ENCODE assay signal across 19 cellular contexts in the genomic region with DNA sequence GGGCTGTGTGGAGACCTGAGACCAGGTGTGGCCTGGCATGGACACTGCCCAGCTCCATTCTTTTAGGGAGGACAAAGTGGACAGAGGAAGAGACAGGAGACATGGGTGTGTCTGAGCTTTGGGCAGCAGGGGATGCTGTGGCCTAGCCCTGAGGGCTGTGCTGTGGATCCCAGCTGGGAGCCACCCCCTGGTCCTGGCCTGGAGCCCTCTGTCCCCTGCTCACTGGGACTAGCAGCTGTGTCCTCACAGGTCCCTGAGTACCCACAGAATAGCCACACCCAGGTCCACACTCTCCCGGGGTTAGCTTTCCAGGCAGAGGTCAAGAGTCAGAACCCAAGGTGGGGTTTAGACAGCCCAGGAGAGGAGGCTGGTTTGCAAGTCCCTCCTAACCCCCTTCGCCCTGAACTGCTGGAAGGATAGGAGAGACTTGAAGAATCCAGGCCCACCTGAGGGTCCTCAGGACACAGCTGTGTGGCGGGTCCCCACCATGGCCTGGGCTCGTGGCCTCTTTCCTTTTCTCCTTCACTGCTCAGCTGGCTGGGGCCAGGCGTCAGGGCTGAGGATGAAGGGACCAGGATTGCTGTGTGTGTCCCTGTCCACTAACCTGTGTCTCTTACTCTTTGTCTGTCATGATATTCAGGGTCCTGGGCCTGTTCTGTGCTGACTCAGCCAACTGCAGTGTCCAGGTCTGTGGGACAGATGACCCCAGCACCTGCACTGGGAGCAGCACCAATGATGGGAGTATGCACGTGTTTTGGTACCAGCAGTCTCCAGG.
DNase-seq lines count a peak whose midpoint lies in the region; ATAC-seq, FAIRE-seq and TF ChIP-seq lines count a peak whose summit lies in the region.
"Had no signal": no experiment of that assay in that cellular context is flagged by ENCODE, and none has a peak within 500 bp of the region (broad histone marks: within the 10 kb centered on the region; RNA-seq: fewer than 3 reads in every experiment).

No MANE protein-coding gene starts in this region.

- peak overlapping the region; percentile 94 for H3K27ac Mint-ChIP-seq in stimulated activated naive B cell treated with anti-CD40 and anti-IgM and Interleukin-4, amounts not matched to agents 10 μg/mL and 1 μg/mL and 100 μg/mL, for 72 hours

- H3K9me1 ChIP-seq in K562 (ENCODE audit: control insufficient read depth, insufficient read depth, low read length) = peaks cover 8% of the 10 kb centered on the region

- no TSS peak for BruUV-seq in K562 (replicated peaks; lab: Mats Ljungman, UMichigan)

- intact Hi-C loops in right cardiac atrium (cut with DNase I) = no loop called here
- intact Hi-C loops in cardiac septum (cut with DNase I) = no loop called here
- intact Hi-C loops in K562 (cut with micrococcal nuclease) = no loop called here

- TF ChIP-seq POLR2A in K562 (conservative IDR thresholded peaks at IDR 0.05) = no peak

- ATAC-seq in right cardiac atrium (peak; percentile 11 to 25), K562 (peak; percentile 16; the same call in 2 of the 3 replicates)
- no peak for ATAC-seq in stimulated activated naive B cell treated with anti-CD40 and anti-IgM and Interleukin-4, amounts not matched to agents 10 μg/mL and 1 μg/mL and 100 μg/mL, for 72 hours (replicated peaks)

- H3K4me3 Mint-ChIP-seq in stimulated activated naive B cell treated with anti-CD40 and anti-IgM and Interleukin-4, amounts not matched to agents 10 μg/mL and 1 μg/mL and 100 μg/mL, for 72 hours = peak overlapping the region; percentile 13 to 26

- POLR2A ChIA-PET in K562 (lab: Yijun Ruan, JAX) = interaction anchor here (0.6 to 11.6 kb wide), 12 partner anchors 9 to 197 kb away, joined by 3 to 193 read pairs (median 4); no protein-coding TSS in a partner anchor

- peak overlapping the region in 1 of 2 experiments; percentile 32; a peak in 2 of 4 replicates for H3K9ac ChIP-seq in K562 (ENCODE audit: insufficient read depth in 1 of 2, low read depth in 2 of 2, low read length in 2 of 2)
- H3K9ac ChIP-seq: SK-N-SH had no signal

- TF ChIP-seq CTCF in K562 (IDR thresholded peaks at IDR 0.05 in 2 of 3, conservative IDR thresholded peaks at IDR 0.05 in 1 of 3; ENCODE audit: insufficient read depth in 2 of 3, low read depth in 1 of 3, low read length in 3 of 3) = no peak

- in situ Hi-C loops in K562 (cut with MboI) = no loop called here

- no peak for FAIRE-seq in K562 (lab: Jason Lieb, UNC)
- FAIRE-seq: A204.1, RCC 7860 had no signal

- H3K27ac ChIP-seq in right cardiac atrium (ENCODE audit: low read length) (no peak overlapping the region), KOPT-K1 (ENCODE audit: low read depth, low read length, poor library complexity, severe bottlenecking) (peak overlapping the region; percentile 75), K562 (ENCODE audit: extremely low read depth, low read depth, low read length) (no peak overlapping the region)
- H3K27ac ChIP-seq: C4-2B had no signal

- H3K4me1 ChIP-seq in right cardiac atrium (ENCODE audit: control insufficient read depth, insufficient read depth, low read length) (no peaks in the 10 kb centered on the region), K562 (replicated peaks in 1 of 2; ENCODE audit: control insufficient read depth in 2 of 2, insufficient read depth in 2 of 2, low read length in 2 of 2) (peaks cover 0 to 3% of the 10 kb centered on the region in 2 experiments; a peak in 1 of 5 replicates)

- no peaks in the 10 kb centered on the region for H3K9me3 Mint-ChIP-seq in stimulated activated naive B cell treated with anti-CD40 and anti-IgM and Interleukin-4, amounts not matched to agents 10 μg/mL and 1 μg/mL and 100 μg/mL, for 72 hours

- H4K20me1 ChIP-seq in K562 (replicated peaks; ENCODE audit: control insufficient read depth, insufficient read depth, low read length) = no peaks in the 10 kb centered on the region

- H3K36me3 ChIP-seq in KOPT-K1 (ENCODE audit: insufficient read depth, low read length) (no peaks in the 10 kb centered on the region), K562 (ENCODE audit: control insufficient read depth, insufficient read depth, low read length) (no peaks in the 10 kb centered on the region)

- DNase-seq in right cardiac atrium (no peak), cardiac septum (ENCODE audit: low spot score) (no peak), K562 (ENCODE audit: extremely low read depth in 1 of 4, low spot score in 3 of 4) (no peak), cerebellum (ENCODE audit: low spot score) (no peak), NCI-H1417 treated with DMSO at 0.1 percent for 48 hours (lab: John Stamatoyannopoulos, UW) (no peak)
- DNase-seq in stimulated activated naive B cell treated with anti-CD40 and anti-IgM and Interleukin-4, amounts not matched to agents 10 μg/mL and 1 μg/mL and 100 μg/mL, for 72 hours = no peak
- no peak for DNase-seq in stimulated activated CD4-positive, alpha-beta T cell treated with anti-CD3 and anti-CD28 coated beads, Interleukin-4, amount 100 ng/mL, for 1 hour
- DNase-seq: DMS 273 treated with DMSO at 0.1 percent for 48 hours, MV-4-11, NCI-H1930, NCI-H2171, NCI-H446, NCI-H774, SHP77, SK-N-SH had no signal

- no peaks in the 10 kb centered on the region for H3K9me3 ChIP-seq in right cardiac atrium (ENCODE audit: control insufficient read depth, low read length)
- no peaks in the 10 kb centered on the region for H3K9me3 ChIP-seq in KOPT-K1 (ENCODE audit: insufficient read depth, low read length, poor library complexity, severe bottlenecking)
- H3K9me3 ChIP-seq in K562 (replicated peaks; ENCODE audit: control insufficient read depth, insufficient read depth, low read depth, low read length) = no peaks in the 10 kb centered on the region
- H3K9me3 ChIP-seq: SK-N-SH had no signal

- 61% methylated on average over 6 of the region's 6 CpGs for WGBS in right cardiac atrium
- WGBS in K562 (ENCODE audit: insufficient coverage, low coverage, missing lambda C conversion rate) = under 1% methylated on average over 6 of the region's 6 CpGs

- no peaks in the 10 kb centered on the region for H3K27me3 ChIP-seq in right cardiac atrium (ENCODE audit: control insufficient read depth, insufficient read depth)
- peaks cover 0 to 24% of the 10 kb centered on the region in 2 experiments; a peak in 2 of 5 replicates for H3K27me3 ChIP-seq in K562 (ENCODE audit: control insufficient read depth in 2 of 2, insufficient read depth in 2 of 2, low read length in 2 of 2)

- no peak for TF ChIP-seq RAD21 in K562 (CRISPR knock-in tag; conservative IDR thresholded peaks at IDR 0.05 in 1 of 2, IDR thresholded peaks at IDR 0.05 in 1 of 2)

- H3K36me3 Mint-ChIP-seq in stimulated activated naive B cell treated with anti-CD40 and anti-IgM and Interleukin-4, amounts not matched to agents 10 μg/mL and 1 μg/mL and 100 μg/mL, for 72 hours = no peaks in the 10 kb centered on the region

- no peak for TF ChIP-seq EP300 in K562 (IDR thresholded peaks at IDR 0.05; ENCODE audit: low read length)

- no peak overlapping the region for H3K4me2 ChIP-seq in K562 (ENCODE audit: insufficient read depth, low read length)
- H3K4me2 ChIP-seq: SK-N-SH had no signal

- H2AFZ ChIP-seq in K562 (ENCODE audit: low read depth, low read length) = no peak overlapping the region

- H3K4me1 Mint-ChIP-seq in stimulated activated naive B cell treated with anti-CD40 and anti-IgM and Interleukin-4, amounts not matched to agents 10 μg/mL and 1 μg/mL and 100 μg/mL, for 72 hours = peaks cover 65 to 90% of the 10 kb centered on the region in 2 donors

- no peak overlapping the region for H3K4me3 ChIP-seq in right cardiac atrium (ENCODE audit: low read length)
- no peak overlapping the region for H3K4me3 ChIP-seq in K562

- no peaks in the 10 kb centered on the region for H3K79me2 ChIP-seq in K562 (ENCODE audit: control insufficient read depth, insufficient read depth, low read length)

- CTCF ChIA-PET in K562 (lab: Yijun Ruan, JAX; ENCODE audit: low intra/inter-chr PET ratio) = no interaction called here

- H3K27me3 Mint-ChIP-seq in stimulated activated naive B cell treated with anti-CD40 and anti-IgM and Interleukin-4, amounts not matched to agents 10 μg/mL and 1 μg/mL and 100 μg/mL, for 72 hours = no peaks in the 10 kb centered on the region

TF ChIP-seq in K562, 482 proteins besides CTCF, POLR2A, EP300 and RAD21 (continues in another document):
- TF ChIP-seq ZNF239 (CRISPR knock-in tag; IDR thresholded peaks at IDR 0.05) (no peak), ZNF217 (CRISPR knock-in tag; IDR thresholded peaks at IDR 0.05) (peak; percentile 61; the same call in 1 of the 2 replicates), HDGF (IDR thresholded peaks at IDR 0.05) (no peak), HDAC8 (tag; IDR thresholded peaks at IDR 0.05) (no peak), SETDB1 (IDR thresholded peaks at IDR 0.05; ENCODE audit: low read length) (no peak), DNMT1 (IDR thresholded peaks at IDR 0.05) (no peak), YY1 (IDR thresholded peaks at IDR 0.05; ENCODE audit: borderline replicate concordance in 1 of 3, control insufficient read depth in 1 of 3, extremely low read depth in 1 of 3, insufficient read depth in 3 of 3, insufficient read length in 1 of 3, insufficient replicate concordance in 2 of 3, low read depth in 1 of 3, low read length in 2 of 3) (peak in 1 of 3 experiments; percentile 8), MAFF (IDR thresholded peaks at IDR 0.05; ENCODE audit: low read length) (no peak)

Comparison
In these comparisons a context has a peak if more than half of its experiments do, and no peak if none do; other contexts are left out.
1. ATAC-seq: peak in right cardiac atrium (2 of 2) and K562 (single experiment); none in stimulated activated naive B cell treated with anti-CD40 and anti-IgM and Interleukin-4, amounts not matched to agents 10 μg/mL and 1 μg/mL and 100 μg/mL, for 72 hours (0 of 2).